In the genomic region with DNA sequence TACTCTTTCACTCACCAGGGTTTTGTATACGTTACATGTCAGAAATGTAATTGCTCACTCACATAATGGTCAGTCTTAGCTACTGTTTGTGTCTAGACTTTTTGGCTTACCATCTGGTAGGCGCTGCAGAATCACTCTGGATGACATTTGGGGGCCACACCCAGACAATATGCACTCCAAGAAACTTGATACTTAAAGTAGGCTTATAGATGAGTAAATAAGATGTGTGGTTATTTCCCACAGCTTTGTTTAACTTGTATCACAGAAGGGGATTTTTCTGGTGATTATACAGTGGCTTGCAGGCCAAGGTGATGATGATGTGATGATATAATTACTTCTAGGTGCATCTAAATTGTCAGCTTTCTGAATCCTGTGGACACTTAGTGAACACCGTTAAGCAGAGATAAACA, we compare ENCODE assay signal across 12 cellular contexts.
DNase-seq lines count a peak whose midpoint lies in the region; ATAC-seq and TF ChIP-seq lines count a peak whose summit lies in the region.
"Had no signal": no experiment of that assay in that cellular context is flagged by ENCODE, and none has a peak within 500 bp of the region (broad histone marks: within the 10 kb centered on the region; RNA-seq: fewer than 3 reads in every experiment).

No MANE protein-coding gene starts in this region.

- no peak overlapping the region for H3K14ac ChIP-seq in IMR-90 (replicated peaks; ENCODE audit: low read depth, low read length)

- H3K79me1 ChIP-seq in IMR-90 (ENCODE audit: low read depth in 1 of 2, low read length in 2 of 2) = peaks cover 8 to 13% of the 10 kb centered on the region in 2 experiments; a peak in 3 of 4 replicates

- no peaks in the 10 kb centered on the region for H3K36me3 ChIP-seq in IMR-90 (ENCODE audit: control insufficient read depth, insufficient read depth, low read length)
- no peaks in the 10 kb centered on the region for H3K36me3 ChIP-seq in naive thymus-derived CD4-positive, alpha-beta T cell (ENCODE audit: control insufficient read depth in 2 of 3, insufficient read depth in 3 of 3, low read length in 3 of 3)
- H3K36me3 ChIP-seq: adrenal gland had no signal

- peaks cover under 1 to 26% (median 14%) of the 10 kb centered on the region in 5 donors for H3K27me3 Mint-ChIP-seq in naive thymus-derived CD4-positive, alpha-beta T cell

- POLR2A ChIA-PET in IMR-90 (lab: Charles Lee; ENCODE audit: unreplicated experiment) = no interaction called here
- POLR2A ChIA-PET in naive thymus-derived CD4-positive, alpha-beta T cell (lab: Charles Lee) = no interaction called here

- H3K4me1 ChIP-seq in IMR-90 (ENCODE audit: control insufficient read depth, insufficient read depth, low read length) = peaks cover 4% of the 10 kb centered on the region; the same call in 1 of the 2 replicates
- H3K4me1 ChIP-seq in naive thymus-derived CD4-positive, alpha-beta T cell (ENCODE audit: control insufficient read depth in 2 of 2, insufficient read depth in 2 of 2, low read length in 2 of 2) = peaks cover 0 to 41% of the 10 kb centered on the region in 2 donors

- H3K56ac ChIP-seq in IMR-90 (ENCODE audit: extremely low read depth, insufficient read depth, low read length) = no peak overlapping the region

- TF ChIP-seq CTCF in IMR-90 (conservative IDR thresholded peaks at IDR 0.05; ENCODE audit: low read depth, low read length) (no peak), astrocyte of the cerebellum (IDR thresholded peaks at IDR 0.05; ENCODE audit: low read depth, low read length, missing control alignments) (no peak)

- intact Hi-C loops in IMR-90 (cut with micrococcal nuclease) = no loop called here
- intact Hi-C loops in naive thymus-derived CD4-positive, alpha-beta T cell (cut with micrococcal nuclease) = loop anchor here in 1 of 2 donors (1.0 kb wide), 1 partner anchor 8 kb away; no protein-coding TSS in a partner anchor

- ATAC-seq in IMR-90 (ENCODE audit: low read depth) (peak; percentile 70), HG03045 (IDR thresholded peaks at IDR 0.05; ENCODE audit: unreplicated experiment) (no peak)
- peak; percentile 72 for ATAC-seq in naive thymus-derived CD4-positive, alpha-beta T cell
- ATAC-seq: WTC11 had no signal

- H3K36me3 Mint-ChIP-seq in naive thymus-derived CD4-positive, alpha-beta T cell = peaks cover 0 to 41% (median 0%) of the 10 kb centered on the region in 5 donors
- H3K36me3 Mint-ChIP-seq: IgD-negative memory B cell, WTC11 had no signal

- no TSS peak for BruUV-seq in IMR-90 (replicated peaks; lab: Mats Ljungman, UMichigan)

- no peak overlapping the region for H4K5ac ChIP-seq in IMR-90 (ENCODE audit: low read depth, low read length)

- no peak for TF ChIP-seq POLR2A in IMR-90 (IDR thresholded peaks at IDR 0.05; ENCODE audit: low read depth, low read length)

- H3K9me3 Mint-ChIP-seq in naive thymus-derived CD4-positive, alpha-beta T cell = no peaks in the 10 kb centered on the region
- H3K9me3 Mint-ChIP-seq: IgD-negative memory B cell, WTC11 had no signal

- H3K27ac Mint-ChIP-seq in naive thymus-derived CD4-positive, alpha-beta T cell = peak overlapping the region in 1 of 9 donors; percentile 34
- H3K27ac Mint-ChIP-seq: WTC11 had no signal

- H2BK120ac ChIP-seq in IMR-90 (ENCODE audit: low read depth, low read length) = no peak overlapping the region

- no peak overlapping the region for H2AK5ac ChIP-seq in IMR-90 (ENCODE audit: low read depth, low read length)

- no CpG with 5 or more reads among the region's 3 CpGs for WGBS in IMR-90 (ENCODE audit: extremely low coverage in 2 of 2, insufficient read length in 1 of 2), 2 experiments

- CTCF ChIA-PET in IMR-90 (lab: Yijun Ruan, JAX) = interaction anchor here (0.8 to 1.7 kb wide), 2 partner anchors 28 to 108 kb away, joined by 3 to 5 read pairs; no protein-coding TSS in a partner anchor
- CTCF ChIA-PET in naive thymus-derived CD4-positive, alpha-beta T cell (lab: Charles Lee) = no interaction called here

- H2AK9ac ChIP-seq in IMR-90 (replicated peaks; ENCODE audit: low read depth, low read length, poor library complexity) = no peak overlapping the region

- no peak overlapping the region for H3K4ac ChIP-seq in IMR-90 (ENCODE audit: low read depth, low read length)

- TF ChIP-seq RAD21 in IMR-90 (IDR thresholded peaks at IDR 0.05; ENCODE audit: low read length) = no peak

- H4K8ac ChIP-seq in IMR-90 (ENCODE audit: low read depth in 2 of 2, low read length in 2 of 2) = no peak overlapping the region

- no peak overlapping the region for H3K18ac ChIP-seq in IMR-90 (ENCODE audit: low read depth, low read length)

- H3K9ac ChIP-seq in IMR-90 (ENCODE audit: low read depth, low read length) = no peak overlapping the region

- H3K9me1 ChIP-seq in IMR-90 (ENCODE audit: insufficient read depth, low read length) = peaks cover 14% of the 10 kb centered on the region

- no peak overlapping the region for H3K23ac ChIP-seq in IMR-90 (ENCODE audit: low read depth, low read length)

- H3K4me3 Mint-ChIP-seq in naive thymus-derived CD4-positive, alpha-beta T cell = peak overlapping the region in 2 of 10 donors; percentile 2 to 15
- H3K4me3 Mint-ChIP-seq: IgD-negative memory B cell, WTC11 had no signal

- no peaks in the 10 kb centered on the region for H3K9me3 ChIP-seq in IMR-90 (ENCODE audit: control insufficient read depth, insufficient read depth, low read length)
- no peaks in the 10 kb centered on the region for H3K9me3 ChIP-seq in naive thymus-derived CD4-positive, alpha-beta T cell (ENCODE audit: control insufficient read depth in 2 of 3, low read length in 3 of 3)
- H3K9me3 ChIP-seq: adrenal gland had no signal

- DNase-seq in EH (ENCODE audit: low read depth) (peak; percentile 58), IMR-90 (peak; percentile 92), astrocyte of the cerebellum (ENCODE audit: low read depth) (peak; percentile 50), nucleus accumbens (lab: John Stamatoyannopoulos, UW) (no peak), NCI-H1436 treated with DMSO at 0.1 percent for 48 hours (lab: John Stamatoyannopoulos, UW) (no peak)
- no peak for DNase-seq in naive thymus-derived CD4-positive, alpha-beta T cell
- DNase-seq: adrenal gland, retina had no signal

- H4K20me1 ChIP-seq in IMR-90 (ENCODE audit: insufficient read depth, low read length) = peaks cover 14% of the 10 kb centered on the region; the same call in 1 of the 2 replicates

- H3K27ac ChIP-seq in IMR-90 (ENCODE audit: insufficient read depth, low read length) = no peak overlapping the region
- no peak overlapping the region for H3K27ac ChIP-seq in naive thymus-derived CD4-positive, alpha-beta T cell (ENCODE audit: low read depth, low read length)
- H3K27ac ChIP-seq: adrenal gland had no signal

- peak overlapping the region; percentile 17; the same call in 1 of the 2 replicates for H3K4me2 ChIP-seq in IMR-90 (ENCODE audit: low read depth, low read length)

- dilution Hi-C loops in IMR-90 (cut with HindIII; ENCODE audit: low sequenced_read_pairs, unreplicated experiment) = no loop called here

- no peak overlapping the region for H4K91ac ChIP-seq in IMR-90 (ENCODE audit: insufficient read depth, low read depth, low read length)

- in situ Hi-C loops in IMR-90 (cut with MboI; ENCODE audit: low sequenced_read_pairs) (no loop called here), astrocyte of the cerebellum (cut with HindIII; ENCODE audit: low sequenced_read_pairs) (no loop called here)

- H3K4me3 ChIP-seq in IMR-90 (ENCODE audit: insufficient read depth, low read depth, low read length) (no peak overlapping the region), astrocyte of the cerebellum (ENCODE audit: low read depth, low read length) (no peak overlapping the region)
- H3K4me3 ChIP-seq in naive thymus-derived CD4-positive, alpha-beta T cell (ENCODE audit: low read length) = no peak overlapping the region
- H3K4me3 ChIP-seq: adrenal gland, lung had no signal

- no peaks in the 10 kb centered on the region; the same call in 1 of the 2 replicates for H3K27me3 ChIP-seq in IMR-90 (ENCODE audit: control insufficient read depth, insufficient read depth, low read length)
- H3K27me3 ChIP-seq in naive thymus-derived CD4-positive, alpha-beta T cell (ENCODE audit: control insufficient read depth in 2 of 2, insufficient read depth in 2 of 2, low read length in 2 of 2) = no peaks in the 10 kb centered on the region
- H3K27me3 ChIP-seq: adrenal gland had no signal

- no peak overlapping the region for H2BK5ac ChIP-seq in IMR-90 (ENCODE audit: low read depth, low read length, poor library complexity, severe bottlenecking)

- peaks cover 0 to 46% (median 0%) of the 10 kb centered on the region in 7 donors for H3K4me1 Mint-ChIP-seq in naive thymus-derived CD4-positive, alpha-beta T cell

- no peak overlapping the region for H2BK15ac ChIP-seq in IMR-90 (ENCODE audit: low read depth, low read length)

- no peak overlapping the region for H2BK20ac ChIP-seq in IMR-90 (ENCODE audit: low read depth, low read length)

- no peak overlapping the region for H2AFZ ChIP-seq in IMR-90 (replicated peaks; ENCODE audit: low read length, poor library complexity)

TF ChIP-seq in IMR-90, 13 proteins besides CTCF, POLR2A, EP300 and RAD21:
- TF ChIP-seq MAZ (IDR thresholded peaks at IDR 0.05; ENCODE audit: borderline replicate concordance, low read depth, low read length) (no peak), FOS (IDR thresholded peaks at IDR 0.05; ENCODE audit: low read depth, low read length) (peak; percentile 70)

Comparison
In these comparisons a context has a peak if more than half of its experiments do, and no peak if none do; other contexts are left out.
1. DNase-seq: peak in EH (single experiment), IMR-90 (single experiment) and astrocyte of the cerebellum (single experiment); none in naive thymus-derived CD4-positive, alpha-beta T cell (0 of 9), nucleus accumbens (0 of 56) and NCI-H1436 treated with DMSO at 0.1 percent for 48 hours (single experiment).